ENCODE assay signal across 3 cellular contexts in the genomic region with DNA sequence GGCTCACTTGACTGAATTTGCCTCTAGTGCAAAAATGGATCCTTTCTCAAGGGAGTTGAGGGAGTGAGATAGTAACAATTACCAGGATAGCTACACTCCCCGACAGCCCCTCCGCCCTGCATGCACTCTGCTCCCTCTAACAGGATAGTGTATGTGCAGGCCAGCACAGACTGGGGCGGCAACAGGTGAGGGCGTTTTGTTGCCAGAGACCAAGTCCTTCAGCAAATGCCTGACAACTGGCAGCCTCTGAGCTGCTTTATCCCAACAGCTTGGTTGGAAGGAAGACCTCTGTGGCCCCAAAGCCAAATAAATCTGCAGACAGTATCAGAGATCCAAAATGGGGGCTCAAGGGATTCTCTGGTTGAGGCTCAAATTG.
TF ChIP-seq lines count a peak whose summit lies in the region.

No MANE protein-coding gene starts in this region.

TF ChIP-seq in SK-N-SH treated with all-trans-retinoic acid at 6 μM for 48 hours, 23 proteins besides CTCF, POLR2A, EP300 and RAD21 (continued from another document):
- TF ChIP-seq, protein P1, sequence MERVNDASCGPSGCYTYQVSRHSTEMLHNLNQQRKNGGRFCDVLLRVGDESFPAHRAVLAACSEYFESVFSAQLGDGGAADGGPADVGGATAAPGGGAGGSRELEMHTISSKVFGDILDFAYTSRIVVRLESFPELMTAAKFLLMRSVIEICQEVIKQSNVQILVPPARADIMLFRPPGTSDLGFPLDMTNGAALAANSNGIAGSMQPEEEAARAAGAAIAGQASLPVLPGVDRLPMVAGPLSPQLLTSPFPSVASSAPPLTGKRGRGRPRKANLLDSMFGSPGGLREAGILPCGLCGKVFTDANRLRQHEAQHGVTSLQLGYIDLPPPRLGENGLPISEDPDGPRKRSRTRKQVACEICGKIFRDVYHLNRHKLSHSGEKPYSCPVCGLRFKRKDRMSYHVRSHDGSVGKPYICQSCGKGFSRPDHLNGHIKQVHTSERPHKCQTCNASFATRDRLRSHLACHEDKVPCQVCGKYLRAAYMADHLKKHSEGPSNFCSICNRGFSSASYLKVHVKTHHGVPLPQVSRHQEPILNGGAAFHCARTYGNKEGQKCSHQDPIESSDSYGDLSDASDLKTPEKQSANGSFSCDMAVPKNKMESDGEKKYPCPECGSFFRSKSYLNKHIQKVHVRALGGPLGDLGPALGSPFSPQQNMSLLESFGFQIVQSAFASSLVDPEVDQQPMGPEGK (CRISPR knock-in tag; IDR thresholded peaks at IDR 0.05; ENCODE audit: borderline replicate concordance): no peak
- TF ChIP-seq TOX (CRISPR knock-in tag; IDR thresholded peaks at IDR 0.05; ENCODE audit: borderline replicate concordance) (no peak), OSR1 (CRISPR knock-in tag; IDR thresholded peaks at IDR 0.05) (no peak), BACH2 (CRISPR knock-in tag; IDR thresholded peaks at IDR 0.05; ENCODE audit: borderline replicate concordance) (no peak), SNAI2 (CRISPR knock-in tag; IDR thresholded peaks at IDR 0.05) (no peak)
- TF ChIP-seq, protein P2, sequence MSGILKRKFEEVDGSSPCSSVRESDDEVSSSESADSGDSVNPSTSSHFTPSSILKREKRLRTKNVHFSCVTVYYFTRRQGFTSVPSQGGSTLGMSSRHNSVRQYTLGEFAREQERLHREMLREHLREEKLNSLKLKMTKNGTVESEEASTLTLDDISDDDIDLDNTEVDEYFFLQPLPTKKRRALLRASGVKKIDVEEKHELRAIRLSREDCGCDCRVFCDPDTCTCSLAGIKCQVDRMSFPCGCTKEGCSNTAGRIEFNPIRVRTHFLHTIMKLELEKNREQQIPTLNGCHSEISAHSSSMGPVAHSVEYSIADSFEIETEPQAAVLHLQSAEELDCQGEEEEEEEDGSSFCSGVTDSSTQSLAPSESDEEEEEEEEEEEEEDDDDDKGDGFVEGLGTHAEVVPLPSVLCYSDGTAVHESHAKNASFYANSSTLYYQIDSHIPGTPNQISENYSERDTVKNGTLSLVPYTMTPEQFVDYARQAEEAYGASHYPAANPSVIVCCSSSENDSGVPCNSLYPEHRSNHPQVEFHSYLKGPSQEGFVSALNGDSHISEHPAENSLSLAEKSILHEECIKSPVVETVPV (CRISPR knock-in tag; IDR thresholded peaks at IDR 0.05): no peak
TF ChIP-seq in SK-N-SH treated with all-trans-retinoic acid at 6 μM for 48 hours: peak in this region for 1.

TF ChIP-seq in SK-N-SH, 30 proteins besides CTCF, POLR2A, EP300 and RAD21 (continued from another document):
- TF ChIP-seq, protein P3, sequence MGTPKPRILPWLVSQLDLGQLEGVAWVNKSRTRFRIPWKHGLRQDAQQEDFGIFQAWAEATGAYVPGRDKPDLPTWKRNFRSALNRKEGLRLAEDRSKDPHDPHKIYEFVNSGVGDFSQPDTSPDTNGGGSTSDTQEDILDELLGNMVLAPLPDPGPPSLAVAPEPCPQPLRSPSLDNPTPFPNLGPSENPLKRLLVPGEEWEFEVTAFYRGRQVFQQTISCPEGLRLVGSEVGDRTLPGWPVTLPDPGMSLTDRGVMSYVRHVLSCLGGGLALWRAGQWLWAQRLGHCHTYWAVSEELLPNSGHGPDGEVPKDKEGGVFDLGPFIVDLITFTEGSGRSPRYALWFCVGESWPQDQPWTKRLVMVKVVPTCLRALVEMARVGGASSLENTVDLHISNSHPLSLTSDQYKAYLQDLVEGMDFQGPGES (IDR thresholded peaks at IDR 0.05; ENCODE audit: low read depth, low read length): no peak
- TF ChIP-seq CHD2 (IDR thresholded peaks at IDR 0.05; ENCODE audit: low read length, partially characterized antibody) (no peak), EZH2phosphoT487 (IDR thresholded peaks at IDR 0.05; ENCODE audit: borderline replicate concordance, low read depth) (no peak)
- TF ChIP-seq, protein P4, sequence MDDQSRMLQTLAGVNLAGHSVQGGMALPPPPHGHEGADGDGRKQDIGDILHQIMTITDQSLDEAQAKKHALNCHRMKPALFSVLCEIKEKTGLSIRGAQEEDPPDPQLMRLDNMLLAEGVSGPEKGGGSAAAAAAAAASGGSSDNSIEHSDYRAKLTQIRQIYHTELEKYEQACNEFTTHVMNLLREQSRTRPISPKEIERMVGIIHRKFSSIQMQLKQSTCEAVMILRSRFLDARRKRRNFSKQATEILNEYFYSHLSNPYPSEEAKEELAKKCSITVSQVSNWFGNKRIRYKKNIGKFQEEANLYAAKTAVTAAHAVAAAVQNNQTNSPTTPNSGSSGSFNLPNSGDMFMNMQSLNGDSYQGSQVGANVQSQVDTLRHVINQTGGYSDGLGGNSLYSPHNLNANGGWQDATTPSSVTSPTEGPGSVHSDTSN (IDR thresholded peaks at IDR 0.05): no peak
TF ChIP-seq in SK-N-SH: peak in this region for 0.

TF ChIP-seq in HEK293, 187 proteins besides CTCF, POLR2A, EP300 and RAD21 (continued from another document):
- peak; percentile 73 for TF ChIP-seq SCRT2 (tag by site-specific recombination; IDR thresholded peaks at IDR 0.05)
- no peak for TF ChIP-seq ZNF302 (tag by site-specific recombination; IDR thresholded peaks at IDR 0.05; ENCODE audit: low read depth)
- peak; percentile 64 for TF ChIP-seq WT1 (tag by site-specific recombination; IDR thresholded peaks at IDR 0.05)
- TF ChIP-seq ZNF843 (tag by site-specific recombination; IDR thresholded peaks at IDR 0.05): no peak
TF ChIP-seq in HEK293: peak in this region for 3.
